Comparison of ENCODE assay signal across 16 cellular contexts in genomic region chr14:75993567-75994041, GRCh38. TPM values are rescaled to one million over a fixed set of nuclear protein-coding genes. Genes with fewer than 3 reads are reported as not detected.
DNase-seq lines count a peak whose midpoint lies in the region; ATAC-seq, FAIRE-seq and TF ChIP-seq lines count a peak whose summit lies in the region.
"Had no signal": no experiment of that assay in that cellular context is flagged by ENCODE, and none has a peak within 500 bp of the region (broad histone marks: within the 10 kb centered on the region; RNA-seq: fewer than 3 reads in every experiment).

No MANE protein-coding gene starts in this region.

- peak; percentile 61 for ATAC-seq in HG03354 (IDR thresholded peaks at IDR 0.05; ENCODE audit: poor library complexity, severe bottlenecking, unreplicated experiment)
- no peak for ATAC-seq in HG02973 (IDR thresholded peaks at IDR 0.05; ENCODE audit: unreplicated experiment)
- no peak for ATAC-seq in activated CD8-positive, alpha-beta memory T cell treated with anti-CD3 and anti-CD28 coated beads, Interleukin-2, amount 10 ng/mL, durations not matched to agents 7 days and 5 days
- ATAC-seq: activated naive CD8-positive, alpha-beta T cell treated with anti-CD3 and anti-CD28 coated beads, Interleukin-2, amount 50 U/mL, for 24 hours; GM23338; T-cell had no signal

- H3K36me3 ChIP-seq in hepatocyte (replicated peaks; ENCODE audit: insufficient read depth, low read depth), result no peaks in the 10 kb centered on the region

- peaks cover 11% of the 10 kb centered on the region for H3K4me1 Mint-ChIP-seq in activated CD8-positive, alpha-beta memory T cell treated with anti-CD3 and anti-CD28 coated beads, Interleukin-2, amount 10 ng/mL, durations not matched to agents 7 days and 5 days
- H3K4me1 Mint-ChIP-seq: activated naive CD8-positive, alpha-beta T cell treated with anti-CD3 and anti-CD28 coated beads, Interleukin-2, amount 50 U/mL, for 24 hours; GM23338; T-cell had no signal

- TF ChIP-seq CTCF in hepatocyte (IDR thresholded peaks at IDR 0.05; ENCODE audit: poor library complexity), result no peak

- no peaks in the 10 kb centered on the region for H3K9me3 Mint-ChIP-seq in activated CD8-positive, alpha-beta memory T cell treated with anti-CD3 and anti-CD28 coated beads, Interleukin-2, amount 10 ng/mL, durations not matched to agents 7 days and 5 days (ENCODE audit: low read depth)
- H3K9me3 Mint-ChIP-seq: activated naive CD8-positive, alpha-beta T cell treated with anti-CD3 and anti-CD28 coated beads, Interleukin-2, amount 50 U/mL, for 24 hours; GM23338; T-cell had no signal

- H3K4me2 ChIP-seq in hepatocyte, result peak overlapping the region; percentile 15
- H3K4me2 ChIP-seq: GM23338, smooth muscle cell had no signal

- no peak overlapping the region for H3K27ac Mint-ChIP-seq in activated CD8-positive, alpha-beta memory T cell treated with anti-CD3 and anti-CD28 coated beads, Interleukin-2, amount 10 ng/mL, durations not matched to agents 7 days and 5 days
- H3K27ac Mint-ChIP-seq: activated naive CD8-positive, alpha-beta T cell treated with anti-CD3 and anti-CD28 coated beads, Interleukin-2, amount 50 U/mL, for 24 hours; B cell; GM23338; T-cell had no signal

- H3K36me3 Mint-ChIP-seq in activated CD8-positive, alpha-beta memory T cell treated with anti-CD3 and anti-CD28 coated beads, Interleukin-2, amount 10 ng/mL, durations not matched to agents 7 days and 5 days, result no peaks in the 10 kb centered on the region

- no peaks in the 10 kb centered on the region for H3K9me3 ChIP-seq in hepatocyte (ENCODE audit: low read depth)

- FAIRE-seq in GM19239 (lab: Jason Lieb, UNC), result peak; percentile 44

- H3K4me1 ChIP-seq in hepatocyte (ENCODE audit: insufficient read depth), result no peaks in the 10 kb centered on the region

- no peak overlapping the region for H3K4me3 Mint-ChIP-seq in activated CD8-positive, alpha-beta memory T cell treated with anti-CD3 and anti-CD28 coated beads, Interleukin-2, amount 10 ng/mL, durations not matched to agents 7 days and 5 days
- H3K4me3 Mint-ChIP-seq: activated naive CD8-positive, alpha-beta T cell treated with anti-CD3 and anti-CD28 coated beads, Interleukin-2, amount 50 U/mL, for 24 hours; B cell; GM23338; T-cell had no signal

- WGBS in hepatocyte (ENCODE audit: low lambda C conversion rate, missing lambda C conversion rate), result 71% methylated on average over 1 of the region's 1 CpG

- H3K4me3 ChIP-seq in hepatocyte, result no peak overlapping the region
- H3K4me3 ChIP-seq: GM23338, smooth muscle cell had no signal

- H4K20me1 ChIP-seq in hepatocyte (ENCODE audit: insufficient read depth, poor library complexity, severe bottlenecking), result no peaks in the 10 kb centered on the region

- H3K27ac ChIP-seq in hepatocyte, result peak overlapping the region; percentile 33

- H3K27me3 ChIP-seq in hepatocyte, result no peaks in the 10 kb centered on the region

- intact Hi-C loops in posterior vena cava (cut with DNase I), result no loop called here

- H3K27me3 Mint-ChIP-seq in activated CD8-positive, alpha-beta memory T cell treated with anti-CD3 and anti-CD28 coated beads, Interleukin-2, amount 10 ng/mL, durations not matched to agents 7 days and 5 days, result no peaks in the 10 kb centered on the region
- H3K27me3 Mint-ChIP-seq: activated naive CD8-positive, alpha-beta T cell treated with anti-CD3 and anti-CD28 coated beads, Interleukin-2, amount 50 U/mL, for 24 hours; B cell; T-cell had no signal

- H3K79me2 ChIP-seq in hepatocyte, result no peaks in the 10 kb centered on the region

- CTCF ChIA-PET in activated CD8-positive, alpha-beta memory T cell treated with anti-CD3 and anti-CD28 coated beads, Interleukin-2, amount 10 ng/mL, durations not matched to agents 7 days and 5 days (lab: Charles Lee), result interaction anchor here (1.5 kb wide), 1 partner anchor 11 kb away, joined by 9 read pairs; the partner anchor contains the start of gene TGFB3

- H2AFZ ChIP-seq in hepatocyte, result no peak overlapping the region
- H2AFZ ChIP-seq: GM23338 had no signal

- no peaks in the 10 kb centered on the region for H3K9me2 ChIP-seq in hepatocyte (replicated peaks; ENCODE audit: insufficient read depth)

- DNase-seq in DMS79 treated with DMSO at 0.1 percent for 48 hours (lab: John Stamatoyannopoulos, UW), result peak; percentile 28
- no peak for DNase-seq in GM19239 (ENCODE audit: insufficient read length, low spot score)
- DNase-seq in hepatocyte (ENCODE audit: low spot score), result peak; percentile 47
- DNase-seq in posterior vena cava (ENCODE audit: low spot score), result no peak
- no peak for DNase-seq in activated CD8-positive, alpha-beta memory T cell treated with anti-CD3 and anti-CD28 coated beads, Interleukin-2, amount 10 ng/mL, durations not matched to agents 7 days and 5 days
- no peak for DNase-seq in NOMO-1 treated with DMSO at 0.1 percent for 48 hours (lab: John Stamatoyannopoulos, UW; ENCODE audit: unreplicated experiment)
- DNase-seq: activated CD8-positive, alpha-beta memory T cell treated with anti-CD3 and anti-CD28 coated beads for 24 hours; activated naive CD8-positive, alpha-beta T cell treated with anti-CD3 and anti-CD28 coated beads, Interleukin-2, amount 50 U/mL, for 24 hours; head of caudate nucleus; NCI-H1048; T-cell had no signal

RNA-seq across cellular contexts. Expression of gene IFT43, which starts 8.0 kb away (rescaled TPM):
- 28.3 and 31.9 TPM in 2 replicates for total RNA-seq in hepatocyte
- polyA plus RNA-seq in hepatocyte, result 43.2 and 50.9 TPM in 2 replicates
- 10 to 100 TPM; 44.9 to 79.6 TPM for total RNA-seq in posterior vena cava
- total RNA-seq in activated CD8-positive, alpha-beta memory T cell treated with anti-CD3 and anti-CD28 coated beads, Interleukin-2, amount 10 ng/mL, durations not matched to agents 7 days and 5 days, result 1 to 10 TPM; 5.5 to 6.0 TPM

RNA-seq across cellular contexts. Expression of gene TGFB3, which starts 11.8 kb away (rescaled TPM):
- total RNA-seq in hepatocyte (26.2 and 30.5 TPM in 2 replicates), posterior vena cava (100 to 1,000 TPM; 158 to 188 TPM)
- 23.1 and 26.0 TPM in 2 replicates for polyA plus RNA-seq in hepatocyte
- 1 to 10 TPM; 1.4 to 2.1 TPM for total RNA-seq in activated CD8-positive, alpha-beta memory T cell treated with anti-CD3 and anti-CD28 coated beads, Interleukin-2, amount 10 ng/mL, durations not matched to agents 7 days and 5 days

Comparison
In these comparisons a context has a peak if more than half of its experiments do, and no peak if none do; other contexts are left out.
1. DNase-seq: peak in DMS79 treated with DMSO at 0.1 percent for 48 hours (single experiment) and hepatocyte (single experiment); none in GM19239 (single experiment), posterior vena cava (single experiment), activated CD8-positive, alpha-beta memory T cell treated with anti-CD3 and anti-CD28 coated beads, Interleukin-2, amount 10 ng/mL, durations not matched to agents 7 days and 5 days (single experiment) and NOMO-1 treated with DMSO at 0.1 percent for 48 hours (single experiment).